Comparison of ENCODE assay signal across 8 cellular contexts in genomic region chr2:152336854-152337510, GRCh38. TPM values are rescaled to one million over a fixed set of nuclear protein-coding genes. Genes with fewer than 3 reads are reported as not detected.
DNase-seq lines count a peak whose midpoint lies in the region; ATAC-seq and TF ChIP-seq lines count a peak whose summit lies in the region.

No MANE protein-coding gene starts in this region.

- peak overlapping the region; percentile 98 for H3K4me3 Mint-ChIP-seq in HFFc6

- H3K9me3 ChIP-seq in iPS-15b (ENCODE audit: control insufficient read depth, insufficient read depth, low read length) (no peaks in the 10 kb centered on the region), skeletal muscle satellite cell (replicated peaks; ENCODE audit: low read length) (no peaks in the 10 kb centered on the region)

- no peak for ATAC-seq in GM19035 (IDR thresholded peaks at IDR 0.05; ENCODE audit: unreplicated experiment)

- peak overlapping the region; percentile 75 for H3K4me3 ChIP-seq in AG10803 (ENCODE audit: low read length)
- H3K4me3 ChIP-seq in iPS-15b (ENCODE audit: low read depth, low read length) = peak overlapping the region; percentile 87
- H3K4me3 ChIP-seq in skeletal muscle satellite cell (ENCODE audit: low read length) = peak overlapping the region; percentile 93

- H3K4me1 ChIP-seq in iPS-15b (ENCODE audit: control insufficient read depth, insufficient read depth, low read length) = peaks cover 11% of the 10 kb centered on the region
- H3K4me1 ChIP-seq in skeletal muscle satellite cell (ENCODE audit: control insufficient read depth, insufficient read depth, low read length) = peaks cover 12% of the 10 kb centered on the region

- H3K9me3 Mint-ChIP-seq in HFFc6 = no peaks in the 10 kb centered on the region

- H3K4me2 ChIP-seq in skeletal muscle satellite cell (ENCODE audit: low read length) = peak overlapping the region; percentile 89

- no peaks in the 10 kb centered on the region; the same call in 1 of the 2 replicates for H3K27me3 Mint-ChIP-seq in HFFc6 (ENCODE audit: insufficient read depth)

- peaks cover 4% of the 10 kb centered on the region for H3K27me3 ChIP-seq in iPS-15b (ENCODE audit: control insufficient read depth, insufficient read depth, low read length)
- no peaks in the 10 kb centered on the region for H3K27me3 ChIP-seq in skeletal muscle satellite cell (ENCODE audit: control insufficient read depth, insufficient read depth, low read length)

- H3K36me3 ChIP-seq in iPS-15b (ENCODE audit: control insufficient read depth, insufficient read depth, low read length) (no peaks in the 10 kb centered on the region), skeletal muscle satellite cell (ENCODE audit: insufficient read depth, low read length) (no peaks in the 10 kb centered on the region)

- H3K36me3 Mint-ChIP-seq in HFFc6 (ENCODE audit: low read depth) = no peaks in the 10 kb centered on the region

- H3K9ac ChIP-seq in iPS-15b (ENCODE audit: low read depth, low read length) (peak overlapping the region; percentile 71), skeletal muscle satellite cell (ENCODE audit: low read depth, low read length) (peak overlapping the region; percentile 89)

- peak; percentile 82 for DNase-seq in AG10803 (ENCODE audit: low read depth)
- peak; percentile 60 for DNase-seq in HFFc6
- DNase-seq in amniotic epithelial cell (ENCODE audit: low read depth) = peak; percentile 45
- DNase-seq in cerebellar nuclear complex (lab: John Stamatoyannopoulos, UW) = no peak
- DNase-seq in NCI-H187 treated with DMSO at 0.1 percent for 48 hours (lab: John Stamatoyannopoulos, UW) = no peak

- H3K27ac Mint-ChIP-seq in HFFc6 = peak overlapping the region; percentile 93

- H3K4me1 Mint-ChIP-seq in HFFc6 (ENCODE audit: low read depth) = peaks cover 43% of the 10 kb centered on the region

- TF ChIP-seq CTCF in AG10803 (conservative IDR thresholded peaks at IDR 0.05; ENCODE audit: low read length) (no peak), HFFc6 (IDR thresholded peaks at IDR 0.05) (0 out of 2 replicates have a peak, but pooled peaks have one; percentile 0)

RNA-seq across cellular contexts. Expression of gene FMNL2, which starts 2.0 kb away (rescaled TPM):
- 10 to 100 TPM; 13.7 to 20.9 (median 16.0) TPM for total RNA-seq in HFFc6 (2021; fragmentation: NEBNext Ultra II Directional; extraction: Animal tissue kit (Norgen Biotek cat#: 25700))
- 30.6 and 36.5 TPM in 2 replicates for total RNA-seq in skeletal muscle satellite cell (2012; rRNA removed)

Comparison
In these comparisons a context has a peak if more than half of its experiments do, and no peak if none do; other contexts are left out.
1. DNase-seq: peak in AG10803 (single experiment), HFFc6 (single experiment) and amniotic epithelial cell (single experiment); none in cerebellar nuclear complex (0 of 2) and NCI-H187 treated with DMSO at 0.1 percent for 48 hours (single experiment).
2. Peak in every context shown above with its lines, with median percentiles within 50 percentile points of each other: H3K4me3 ChIP-seq.